ENCODE assay signal across 17 cellular contexts in the genomic region with DNA sequence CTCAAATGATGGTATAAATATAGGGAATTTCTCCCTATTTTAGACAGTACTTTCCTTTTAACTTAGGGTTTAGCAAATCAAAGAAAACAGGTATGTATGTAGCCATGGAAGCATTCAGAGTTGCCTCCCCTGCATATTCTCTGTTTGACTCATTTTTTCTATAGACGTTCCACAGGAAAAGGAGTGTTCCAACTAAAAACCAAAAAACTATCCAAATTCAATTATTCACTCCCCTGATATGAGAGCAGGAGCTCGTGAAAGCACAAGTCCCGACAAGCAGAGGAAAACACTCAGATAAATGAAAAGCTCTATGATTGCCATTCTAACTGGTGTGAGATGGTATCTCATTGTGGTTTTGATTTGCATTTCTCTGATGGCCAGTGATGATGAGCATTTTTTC.
A peak's percentile ranks its signal among the peaks of the same experiment; 100 is the strongest.
DNase-seq lines count a peak whose midpoint lies in the region; TF ChIP-seq lines count a peak whose summit lies in the region.
"Had no signal": no experiment of that assay in that cellular context is flagged by ENCODE, and none has a peak within 500 bp of the region (broad histone marks: within the 10 kb centered on the region; RNA-seq: fewer than 3 reads in every experiment).

No MANE protein-coding gene starts in this region.

- H3K4me1 ChIP-seq in adipocyte (ENCODE audit: control insufficient read depth, insufficient read depth, low read length) = no peaks in the 10 kb centered on the region

- no peak overlapping the region for H3K27ac Mint-ChIP-seq in osteocyte (ENCODE audit: unreplicated experiment)
- H3K27ac Mint-ChIP-seq in activated CD4-positive, alpha-beta memory T cell treated with anti-CD3 and anti-CD28 coated beads, Interleukin-2, amount 10 ng/mL, durations not matched to agents 7 days and 5 days = no peak overlapping the region
- H3K27ac Mint-ChIP-seq: CD14-positive monocyte had no signal

- no peaks in the 10 kb centered on the region for H3K36me3 Mint-ChIP-seq in osteocyte (ENCODE audit: unreplicated experiment)
- no peaks in the 10 kb centered on the region for H3K36me3 Mint-ChIP-seq in activated CD4-positive, alpha-beta memory T cell treated with anti-CD3 and anti-CD28 coated beads, Interleukin-2, amount 10 ng/mL, durations not matched to agents 7 days and 5 days (ENCODE audit: low read depth)
- H3K36me3 Mint-ChIP-seq: CD14-positive monocyte had no signal

- H3K9me3 Mint-ChIP-seq in osteocyte (ENCODE audit: unreplicated experiment) = peaks cover 3% of the 10 kb centered on the region
- H3K9me3 Mint-ChIP-seq in activated CD4-positive, alpha-beta memory T cell treated with anti-CD3 and anti-CD28 coated beads, Interleukin-2, amount 10 ng/mL, durations not matched to agents 7 days and 5 days = no peaks in the 10 kb centered on the region

- no peak overlapping the region for H3K4me3 Mint-ChIP-seq in osteocyte (ENCODE audit: unreplicated experiment)
- no peak overlapping the region for H3K4me3 Mint-ChIP-seq in activated CD4-positive, alpha-beta memory T cell treated with anti-CD3 and anti-CD28 coated beads, Interleukin-2, amount 10 ng/mL, durations not matched to agents 7 days and 5 days
- H3K4me3 Mint-ChIP-seq: CD14-positive monocyte had no signal

- peak; percentile 13 for DNase-seq in AG20443 (ENCODE audit: low spot score)
- peak; percentile 34 for DNase-seq in HT1080 (ENCODE audit: low read depth)
- peak; percentile 37 for DNase-seq in adipocyte (ENCODE audit: low read depth)
- DNase-seq in fibroblast of pulmonary artery (ENCODE audit: low read depth) = peak; percentile 74
- DNase-seq in osteocyte (ENCODE audit: extremely low spot score, unreplicated experiment) = no peak
- DNase-seq in activated CD4-positive, alpha-beta memory T cell treated with anti-CD3 and anti-CD28 coated beads, Interleukin-2, amount 10 ng/mL, durations not matched to agents 7 days and 5 days = no peak
- no peak for DNase-seq in posterior vena cava (ENCODE audit: low spot score)
- DNase-seq in C1 segment of cervical spinal cord (lab: John Stamatoyannopoulos, UW) = no peak
- DNase-seq: COR-L47, GOT3, MM.1S, NCI-H1417, NCI-H2029 treated with DMSO at 0.1 percent for 48 hours, NCI-H524 treated with DMSO at 0.1 percent for 48 hours, OCI-M1 had no signal

- CTCF ChIA-PET in activated CD4-positive, alpha-beta memory T cell treated with anti-CD3 and anti-CD28 coated beads, Interleukin-2, amount 10 ng/mL, durations not matched to agents 7 days and 5 days (lab: Charles Lee) = no interaction called here

- TF ChIP-seq CTCF in fibroblast of pulmonary artery (IDR thresholded peaks at IDR 0.05; ENCODE audit: low read length, missing control alignments) = no peak
- TF ChIP-seq CTCF in osteocyte (IDR thresholded peaks at IDR 0.05) = no peak

- no peaks in the 10 kb centered on the region for H3K27me3 ChIP-seq in adipocyte (replicated peaks; ENCODE audit: control insufficient read depth, insufficient read depth, low read length)

- peaks cover 29% of the 10 kb centered on the region for H3K27me3 Mint-ChIP-seq in osteocyte (ENCODE audit: unreplicated experiment)
- peaks cover 35% of the 10 kb centered on the region for H3K27me3 Mint-ChIP-seq in activated CD4-positive, alpha-beta memory T cell treated with anti-CD3 and anti-CD28 coated beads, Interleukin-2, amount 10 ng/mL, durations not matched to agents 7 days and 5 days

- peaks cover under 1% of the 10 kb centered on the region for H3K4me1 Mint-ChIP-seq in osteocyte (ENCODE audit: unreplicated experiment)
- H3K4me1 Mint-ChIP-seq in activated CD4-positive, alpha-beta memory T cell treated with anti-CD3 and anti-CD28 coated beads, Interleukin-2, amount 10 ng/mL, durations not matched to agents 7 days and 5 days = no peaks in the 10 kb centered on the region
- H3K4me1 Mint-ChIP-seq: CD14-positive monocyte had no signal

- no peak overlapping the region for H3K9ac ChIP-seq in adipocyte (ENCODE audit: low read length)
- H3K9ac ChIP-seq: KMS-11 had no signal

- POLR2A ChIA-PET in activated CD4-positive, alpha-beta memory T cell treated with anti-CD3 and anti-CD28 coated beads, Interleukin-2, amount 10 ng/mL, durations not matched to agents 7 days and 5 days (lab: Charles Lee) = no interaction called here

- no peak overlapping the region for H3K4me3 ChIP-seq in adipocyte (ENCODE audit: low read length)
- H3K4me3 ChIP-seq in fibroblast of pulmonary artery (replicated peaks; ENCODE audit: low read depth, low read length) = no peak overlapping the region

- intact Hi-C loops in posterior vena cava (cut with DNase I) = no loop called here

- no peaks in the 10 kb centered on the region for H3K36me3 ChIP-seq in adipocyte (ENCODE audit: control insufficient read depth, insufficient read depth, low read length, severe bottlenecking)

- H3K9me3 ChIP-seq in adipocyte (ENCODE audit: control insufficient read depth, low read length) = peaks cover 13% of the 10 kb centered on the region

Comparison
In these comparisons a context has a peak if more than half of its experiments do, and no peak if none do; other contexts are left out.
1. DNase-seq: peak in AG20443 (single experiment), HT1080 (single experiment), adipocyte (single experiment) and fibroblast of pulmonary artery (single experiment); none in osteocyte (single experiment), activated CD4-positive, alpha-beta memory T cell treated with anti-CD3 and anti-CD28 coated beads, Interleukin-2, amount 10 ng/mL, durations not matched to agents 7 days and 5 days (single experiment), posterior vena cava (single experiment) and C1 segment of cervical spinal cord (0 of 14).